1 cellular context compared by ENCODE assay signal in genomic region chr11:75208444-75208843, GRCh38.
TF ChIP-seq lines count a peak whose summit lies in the region.

No MANE protein-coding gene starts in this region.

TF ChIP-seq in K562, 482 proteins besides CTCF, POLR2A, EP300 and RAD21 (continues in another document):
- peak; percentile 73; the same call in 1 of the 2 replicates for TF ChIP-seq CTBP1 (IDR thresholded peaks at IDR 0.05; ENCODE audit: borderline replicate concordance)
- TF ChIP-seq FOSL1 (tag; conservative IDR thresholded peaks at IDR 0.05): peak; percentile 21; the same call in 1 of the 2 replicates
- peak; percentile 91 for TF ChIP-seq KLF16 (IDR thresholded peaks at IDR 0.05)
- peak; percentile 87 for TF ChIP-seq MEIS2 (IDR thresholded peaks at IDR 0.05; ENCODE audit: partially characterized antibody)
- TF ChIP-seq TEAD4 (IDR thresholded peaks at IDR 0.05; ENCODE audit: low read length): peak; percentile 94
- no peak for TF ChIP-seq TEAD4 (CRISPR knock-in tag; IDR thresholded peaks at IDR 0.05; ENCODE audit: borderline replicate concordance)
- TF ChIP-seq MTA2 (IDR thresholded peaks at IDR 0.05; ENCODE audit: low read depth): peak; percentile 89
- 0 out of 2 replicates have a peak, but pooled peaks have one; percentile 20 for TF ChIP-seq MEF2D (tag; conservative IDR thresholded peaks at IDR 0.05; ENCODE audit: low read depth)
- TF ChIP-seq SP1 (CRISPR knock-in tag; IDR thresholded peaks at IDR 0.05): peak; percentile 62; the same call in 1 of the 2 replicates
- no peak for TF ChIP-seq STAT6 (CRISPR knock-in tag; IDR thresholded peaks at IDR 0.05)
- no peak for TF ChIP-seq POU5F1 (IDR thresholded peaks at IDR 0.05; ENCODE audit: borderline replicate concordance, low read depth, low read length, partially characterized antibody)
- TF ChIP-seq BRD9 (IDR thresholded peaks at IDR 0.05; ENCODE audit: low read depth, partially characterized antibody): no peak
- peak; percentile 78 for TF ChIP-seq PKNOX1 (IDR thresholded peaks at IDR 0.05)
- TF ChIP-seq TEAD1 (CRISPR knock-in tag; IDR thresholded peaks at IDR 0.05): no peak
- TF ChIP-seq BHLHE40 (IDR thresholded peaks at IDR 0.05; ENCODE audit: low read length): 0 out of 2 replicates have a peak, but pooled peaks have one; percentile 11
- no peak for TF ChIP-seq ZNF3 (CRISPR knock-in tag; IDR thresholded peaks at IDR 0.05)
- TF ChIP-seq ZC3H11A (IDR thresholded peaks at IDR 0.05; ENCODE audit: low read depth, low read length): no peak
- TF ChIP-seq HDAC1 (IDR thresholded peaks at IDR 0.05): peak in 1 of 2 experiments; percentile 97; a peak in 2 of 4 replicates
- TF ChIP-seq CREM (IDR thresholded peaks at IDR 0.05; ENCODE audit: low read depth): peak; percentile 48
- 0 out of 2 replicates have a peak, but pooled peaks have one; percentile 41 for TF ChIP-seq NCOA1 (IDR thresholded peaks at IDR 0.05; ENCODE audit: low read depth)
- no peak for TF ChIP-seq RBFOX2 (IDR thresholded peaks at IDR 0.05; ENCODE audit: low read depth, low read length)
- TF ChIP-seq SMAD3 (CRISPR knock-in tag; conservative IDR thresholded peaks at IDR 0.05): 0 out of 2 replicates have a peak, but pooled peaks have one; percentile 13
- TF ChIP-seq MAZ (CRISPR knock-in tag; conservative IDR thresholded peaks at IDR 0.05 in 1 of 2, IDR thresholded peaks at IDR 0.05 in 1 of 2): 0 out of 4 replicates have a peak, but pooled peaks of 1 of the 2 experiments have one; percentile 43
- no peak for TF ChIP-seq ADNP (tag; IDR thresholded peaks at IDR 0.05)
- TF ChIP-seq PML (IDR thresholded peaks at IDR 0.05; ENCODE audit: low read length): peak; percentile 92
- TF ChIP-seq CXXC5 (CRISPR knock-in tag; IDR thresholded peaks at IDR 0.05): peak; percentile 63
- no peak for TF ChIP-seq RBM15 (IDR thresholded peaks at IDR 0.05; ENCODE audit: insufficient read depth, low read length)
- TF ChIP-seq UBTF (IDR thresholded peaks at IDR 0.05; ENCODE audit: borderline replicate concordance in 1 of 2, low read depth in 2 of 2, low read length in 2 of 2): peak in 1 of 2 experiments; percentile 81; a peak in 1 of 4 replicates
- TF ChIP-seq TARDBP (IDR thresholded peaks at IDR 0.05): peak; percentile 86
- TF ChIP-seq FUS (optimal IDR thresholded peaks at IDR 0.05; ENCODE audit: low read depth, low read length): no peak
- no peak for TF ChIP-seq TAF7 (tag; IDR thresholded peaks at IDR 0.05)
- TF ChIP-seq PBX2 (CRISPR knock-in tag; IDR thresholded peaks at IDR 0.05; ENCODE audit: low read depth): no peak
- TF ChIP-seq PBX2 (tag; conservative IDR thresholded peaks at IDR 0.05; ENCODE audit: low read depth): peak; percentile 85
- TF ChIP-seq XRCC3 (IDR thresholded peaks at IDR 0.05): no peak
- peak; percentile 93 for TF ChIP-seq NCOR1 (IDR thresholded peaks at IDR 0.05)
- peak in 1 of 2 experiments; percentile 82; a peak in 1 of 4 replicates for TF ChIP-seq TBL1XR1 (IDR thresholded peaks at IDR 0.05; ENCODE audit: low read length in 2 of 2)
- TF ChIP-seq ZSCAN29 (IDR thresholded peaks at IDR 0.05): no peak
- peak; percentile 98 to 99 for TF ChIP-seq KDM1A (IDR thresholded peaks at IDR 0.05)
- TF ChIP-seq ZNF146 (CRISPR knock-in tag; IDR thresholded peaks at IDR 0.05; ENCODE audit: unreplicated experiment): no peak
- TF ChIP-seq ELF2 (CRISPR knock-in tag; IDR thresholded peaks at IDR 0.05): no peak
- TF ChIP-seq HDGF (IDR thresholded peaks at IDR 0.05): no peak
- TF ChIP-seq ELF4 (CRISPR knock-in tag; IDR thresholded peaks at IDR 0.05): peak; percentile 49; the same call in 1 of the 2 replicates
- TF ChIP-seq ZMIZ1 (IDR thresholded peaks at IDR 0.05; ENCODE audit: low read depth in 2 of 2, low read length in 2 of 2): peak in 1 of 2 experiments; percentile 89; a peak in 2 of 4 replicates
- no peak for TF ChIP-seq PPARD (CRISPR knock-in tag; IDR thresholded peaks at IDR 0.05)
- peak; percentile 62 to 75; a peak in 3 of 4 replicates for TF ChIP-seq TRIM24 (IDR thresholded peaks at IDR 0.05)
- TF ChIP-seq SMARCC2 (IDR thresholded peaks at IDR 0.05; ENCODE audit: low read depth): peak; percentile 50; the same call in 1 of the 2 replicates
- TF ChIP-seq RNF2 (IDR thresholded peaks at IDR 0.05): peak; percentile 78
- peak; percentile 79 for TF ChIP-seq TFAP4 (CRISPR knock-in tag; IDR thresholded peaks at IDR 0.05; ENCODE audit: borderline replicate concordance)
- peak; percentile 90 for TF ChIP-seq PHF21A (IDR thresholded peaks at IDR 0.05; ENCODE audit: borderline replicate concordance, low read depth)
- TF ChIP-seq DPF2 (IDR thresholded peaks at IDR 0.05): peak; percentile 91
- TF ChIP-seq ZNF121 (CRISPR knock-in tag; conservative IDR thresholded peaks at IDR 0.05): no peak
- TF ChIP-seq SOX6 (IDR thresholded peaks at IDR 0.05): peak; percentile 80
- peak; percentile 97 for TF ChIP-seq TCF3 (CRISPR knock-in tag; IDR thresholded peaks at IDR 0.05)
- TF ChIP-seq USF1 (CRISPR knock-in tag; IDR thresholded peaks at IDR 0.05): no peak
- no peak for TF ChIP-seq ARID3B (CRISPR knock-in tag; IDR thresholded peaks at IDR 0.05; ENCODE audit: borderline replicate concordance)
- peak; percentile 78 for TF ChIP-seq NFIC (IDR thresholded peaks at IDR 0.05)
- TF ChIP-seq HMG20B (CRISPR knock-in tag; IDR thresholded peaks at IDR 0.05): no peak
- no peak for TF ChIP-seq POLR3G (IDR thresholded peaks at IDR 0.05; ENCODE audit: extremely low read depth, insufficient read length, insufficient replicate concordance)
